9 cellular contexts compared by ENCODE assay signal in genomic region chr5:157148734-157149615, GRCh38. TPM values are rescaled to one million over a fixed set of nuclear protein-coding genes. Genes with fewer than 3 reads are reported as not detected.
DNase-seq lines count a peak whose midpoint lies in the region; ATAC-seq and TF ChIP-seq lines count a peak whose summit lies in the region.
"Had no signal": no experiment of that assay in that cellular context is flagged by ENCODE, and none has a peak within 500 bp of the region (broad histone marks: within the 10 kb centered on the region; RNA-seq: fewer than 3 reads in every experiment).

No MANE protein-coding gene starts in this region.

- no peak overlapping the region for H3K27ac ChIP-seq in aorta (ENCODE audit: low read depth in 1 of 2, low read length in 2 of 2)

- no peaks in the 10 kb centered on the region for H3K36me3 ChIP-seq in aorta (ENCODE audit: control insufficient read depth in 1 of 2, insufficient read depth in 2 of 2, low read length in 1 of 2)

- no peaks in the 10 kb centered on the region for H3K4me1 ChIP-seq in aorta (ENCODE audit: control insufficient read depth in 1 of 2, insufficient read depth in 2 of 2, low read length in 2 of 2)

- peak overlapping the region in 1 of 2 donors; percentile 26 for H3K4me3 ChIP-seq in aorta (ENCODE audit: low read length in 2 of 2)

- DNase-seq in COLO829 (ENCODE audit: low spot score): peak; percentile 69
- peak; percentile 65 for DNase-seq in GM20000 (ENCODE audit: low spot score)
- peak; percentile 79 for DNase-seq in KBM-7
- DNase-seq in SK-N-DZ (ENCODE audit: low spot score): peak; percentile 56
- peak; percentile 82 for DNase-seq in activated naive CD4-positive, alpha-beta T cell treated with Interleukin-2 at 50 U/mL for 16 hours
- peak; percentile 29 for DNase-seq in glomerular endothelial cell (ENCODE audit: extremely low read depth, low read depth, low spot score)
- DNase-seq in posterior cingulate gyrus: peak in 6 of 10 donors; percentile 36 to 87 (median 66)
- DNase-seq in aorta: peak in 1 of 2 donors; percentile 68

- no peaks in the 10 kb centered on the region for H3K9me3 ChIP-seq in aorta (ENCODE audit: control insufficient read depth, low read length)

- 42 to 44% methylated on average over 14 of the region's 14 CpGs for WGBS in aorta, 2 donors

- TF ChIP-seq CTCF in GM20000 (IDR thresholded peaks at IDR 0.05; ENCODE audit: extremely low read depth, missing control alignments): peak; percentile 72

- intact Hi-C loops in posterior cingulate gyrus (cut with DNase I): loop anchor here (5.0 to 10.0 kb wide), 3 partner anchors 118 to 586 kb away; partner anchors contain the start of genes CYFIP2 and THG1L
- intact Hi-C loops in aorta (cut with DNase I): loop anchor here (5.0 to 10.0 kb wide), 3 partner anchors 103 to 824 kb away; partner anchors contain the start of gene SGCD (in 1 of the 2)

- ATAC-seq in aorta (ENCODE audit: low FRiP score): peak; percentile 81

- in situ Hi-C loops in KBM-7 (cut with MboI; ENCODE audit: low pct_unique_long_range_greater_than_20kb, low sequenced_read_pairs): no loop called here

- H3K27me3 ChIP-seq in aorta (ENCODE audit: control insufficient read depth in 1 of 2, insufficient read depth in 2 of 2, low read length in 1 of 2): no peaks in the 10 kb centered on the region

RNA-seq across cellular contexts. Expression of gene MED7, which starts 6.3 kb away (rescaled TPM):
- polyA plus RNA-seq in SK-N-DZ (2014; cell fraction: cytosol; rRNA removed): 13.3 and 14.6 TPM in 2 replicates
- 13.3 and 15.7 TPM in 2 replicates for polyA plus RNA-seq in SK-N-DZ (2014; cell fraction: nucleus; rRNA removed)
- total RNA-seq in glomerular endothelial cell: 7.2 and 9.7 TPM in 2 replicates
- 10 to 100 TPM; 10.5 to 11.6 TPM for total RNA-seq in aorta
- 10 to 100 TPM; 13.8 to 14.7 TPM for polyA plus RNA-seq in aorta

RNA-seq across cellular contexts. Expression of gene GARIN3, which starts 17.1 kb away (rescaled TPM):
- polyA plus RNA-seq in SK-N-DZ (2014; cell fraction: cytosol; rRNA removed): not detected in 2 replicates
- polyA plus RNA-seq in SK-N-DZ (2014; cell fraction: nucleus; rRNA removed): not detected in 2 replicates
- not detected in 2 replicates for total RNA-seq in glomerular endothelial cell
- total RNA-seq in aorta: not detected
- not detected for polyA plus RNA-seq in aorta
- polyA plus RNA-seq: esophagus had no signal

RNA-seq across cellular contexts. Expression of gene ITK, which starts 31.7 kb away (rescaled TPM):
- polyA plus RNA-seq in SK-N-DZ (2014; cell fraction: cytosol; rRNA removed): not detected in 2 replicates
- not detected in 2 replicates for polyA plus RNA-seq in SK-N-DZ (2014; cell fraction: nucleus; rRNA removed)
- total RNA-seq in glomerular endothelial cell: not detected in 2 replicates
- total RNA-seq in aorta: 1 to 10 TPM; 3.0 to 4.8 TPM
- under 1 TPM; 0.10 to 0.75 TPM for polyA plus RNA-seq in aorta

RNA-seq across cellular contexts. Expression of gene HAVCR2, which starts 40.1 kb away (rescaled TPM):
- polyA plus RNA-seq in SK-N-DZ (2014; cell fraction: cytosol; rRNA removed): 0.10 TPM in 1 of 2 replicates, not detected in the other
- polyA plus RNA-seq in SK-N-DZ (2014; cell fraction: nucleus; rRNA removed): 0.05 TPM in 1 of 2 replicates, not detected in the other
- not detected in 2 replicates for total RNA-seq in glomerular endothelial cell
- total RNA-seq in aorta: 10 to 100 TPM; 10.3 to 21.6 TPM
- polyA plus RNA-seq in aorta: 1 to 10 TPM; 2.3 to 9.6 TPM
